In genomic region chr1:178513278-178513983, GRCh38 we compare ENCODE assay signal across 13 cellular contexts. TPM values are rescaled to one million over a fixed set of nuclear protein-coding genes. Genes with fewer than 3 reads are reported as not detected.
DNase-seq lines count a peak whose midpoint lies in the region; ATAC-seq and TF ChIP-seq lines count a peak whose summit lies in the region.
"Had no signal": no experiment of that assay in that cellular context is flagged by ENCODE, and none has a peak within 500 bp of the region (broad histone marks: within the 10 kb centered on the region; RNA-seq: fewer than 3 reads in every experiment).

No MANE protein-coding gene starts in this region.

- no peaks in the 10 kb centered on the region for H3K36me3 ChIP-seq in WERI-Rb-1
- no peaks in the 10 kb centered on the region for H3K36me3 ChIP-seq in sigmoid colon

- H3K27ac ChIP-seq in WERI-Rb-1 (no peak overlapping the region), sigmoid colon (no peak overlapping the region)

- no peak for TF ChIP-seq EP300 in sigmoid colon (IDR thresholded peaks at IDR 0.05)

- H3K4me1 ChIP-seq in sigmoid colon = no peaks in the 10 kb centered on the region

- H3K4me3 ChIP-seq in WERI-Rb-1 (ENCODE audit: low read depth, low read length) (no peak overlapping the region), sigmoid colon (no peak overlapping the region)

- peak; percentile 85 for ATAC-seq in Right ventricle myocardium superior (ENCODE audit: poor library complexity)
- ATAC-seq: stimulated activated effector memory CD8-positive, alpha-beta T cell treated with anti-CD3 and anti-CD28 coated beads, Interleukin-12 subunit alpha, Interleukin-12 subunit beta, amount 100 ng/mL, for 72 hours had no signal

- H3K27me3 ChIP-seq in WERI-Rb-1 (ENCODE audit: insufficient read depth, low read depth, severe bottlenecking) (no peaks in the 10 kb centered on the region), sigmoid colon (no peaks in the 10 kb centered on the region)

- intact Hi-C loops in Right ventricle myocardium superior (cut with DNase I) (no loop called here), sigmoid colon (cut with DNase I) (no loop called here), head of caudate nucleus (cut with DNase I) (no loop called here)

- no peak for TF ChIP-seq POLR2A in sigmoid colon (IDR thresholded peaks at IDR 0.05)

- WGBS in sigmoid colon, 2 donors = 27 to 69% methylated on average over 14 of the region's 14 CpGs

- H3K9me3 ChIP-seq in WERI-Rb-1 (ENCODE audit: severe bottlenecking) = no peaks in the 10 kb centered on the region
- no peaks in the 10 kb centered on the region for H3K9me3 ChIP-seq in sigmoid colon

- DNase-seq in WERI-Rb-1 (no peak), Right ventricle myocardium superior (peak; percentile 80), sigmoid colon (peak; percentile 46), head of caudate nucleus (no peak), 8988T (no peak), NCI-H1105 treated with DMSO at 0.1 percent for 48 hours (lab: John Stamatoyannopoulos, UW) (no peak)
- no peak for DNase-seq in stimulated activated CD4-positive, alpha-beta T cell treated with anti-CD3 and anti-CD28 coated beads, Interleukin-4, amount 100 ng/mL, for 4 hours
- DNase-seq: DND-41; nephron progenitor cell; stimulated activated CD4-positive, alpha-beta T cell treated with anti-CD3 and anti-CD28 coated beads, Interleukin-15, amount 100 ng/mL, for 24 hours had no signal

- TF ChIP-seq CTCF in GM12873 (IDR thresholded peaks at IDR 0.05; ENCODE audit: insufficient read depth, low read depth, low read length, missing control alignments) = peak; percentile 1
- peak; percentile 35; the same call in 1 of the 2 replicates for TF ChIP-seq CTCF in WERI-Rb-1 (IDR thresholded peaks at IDR 0.05; ENCODE audit: low read depth, low read length)
- TF ChIP-seq CTCF in sigmoid colon (IDR thresholded peaks at IDR 0.05) = no peak

RNA-seq across cellular contexts. Expression of gene TEX35, which starts 0.5 kb away (rescaled TPM):
- 0.40 TPM for total RNA-seq in Right ventricle myocardium superior
- total RNA-seq in sigmoid colon = not detected
- polyA plus RNA-seq in sigmoid colon = not detected
- total RNA-seq: HT1080 had no signal

RNA-seq across cellular contexts. Expression of gene CLEC20A, which starts 16.7 kb away (rescaled TPM):
- not detected for total RNA-seq in Right ventricle myocardium superior
- total RNA-seq in sigmoid colon = not detected
- 1 to 10 TPM in 1 of 3 donors, not detected in 2; 1.3 TPM for polyA plus RNA-seq in sigmoid colon
- total RNA-seq: HT1080 had no signal

Comparison
In these comparisons a context has a peak if more than half of its experiments do, and no peak if none do; other contexts are left out.
1. CTCF ChIP-seq: peak in GM12873 (single experiment) and WERI-Rb-1 (single experiment); none in sigmoid colon (0 of 4).
2. DNase-seq: peak in Right ventricle myocardium superior (single experiment) and sigmoid colon (single experiment); none in WERI-Rb-1 (single experiment), head of caudate nucleus (0 of 42), 8988T (single experiment), NCI-H1105 treated with DMSO at 0.1 percent for 48 hours (single experiment) and stimulated activated CD4-positive, alpha-beta T cell treated with anti-CD3 and anti-CD28 coated beads, Interleukin-4, amount 100 ng/mL, for 4 hours (0 of 2).